1 cellular context compared by ENCODE assay signal in genomic region chr2:58644992-58645391, GRCh38.
TF ChIP-seq lines count a peak whose summit lies in the region.

No MANE protein-coding gene starts in this region.

TF ChIP-seq in GM12878, 131 proteins besides CTCF, POLR2A, EP300 and RAD21 (continued from another document):
- TF ChIP-seq E4F1 (IDR thresholded peaks at IDR 0.05; ENCODE audit: borderline replicate concordance, partially characterized antibody) (no peak), POLR2AphosphoS5 (IDR thresholded peaks at IDR 0.05; ENCODE audit: low read length) (no peak), LARP7 (IDR thresholded peaks at IDR 0.05) (no peak), ZNF592 (IDR thresholded peaks at IDR 0.05) (no peak), YBX1 (IDR thresholded peaks at IDR 0.05) (no peak), BRCA1 (IDR thresholded peaks at IDR 0.05; ENCODE audit: low read depth, low read length) (no peak), PAX5 (IDR thresholded peaks at IDR 0.05; ENCODE audit: borderline replicate concordance, low read depth, low read length) (no peak), ZNF274 (IDR thresholded peaks at IDR 0.05; ENCODE audit: insufficient read depth, insufficient read length) (no peak), EGR1 (IDR thresholded peaks at IDR 0.05; ENCODE audit: borderline replicate concordance in 1 of 2, low read depth in 2 of 2, low read length in 2 of 2) (no peak), RUNX3 (IDR thresholded peaks at IDR 0.05; ENCODE audit: low read length) (no peak), KLF5 (IDR thresholded peaks at IDR 0.05; ENCODE audit: partially characterized antibody) (no peak)
